ENCODE assay signal across 1 cellular context in genomic region chr20:38864662-38865061, GRCh38.
TF ChIP-seq lines count a peak whose summit lies in the region.

No MANE protein-coding gene starts in this region.

TF ChIP-seq in GM12878, 131 proteins besides CTCF, POLR2A, EP300 and RAD21:
- TF ChIP-seq, protein P1, sequence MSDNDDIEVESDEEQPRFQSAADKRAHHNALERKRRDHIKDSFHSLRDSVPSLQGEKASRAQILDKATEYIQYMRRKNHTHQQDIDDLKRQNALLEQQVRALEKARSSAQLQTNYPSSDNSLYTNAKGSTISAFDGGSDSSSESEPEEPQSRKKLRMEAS (IDR thresholded peaks at IDR 0.05; ENCODE audit: low read depth, low read length) = no peak
- TF ChIP-seq DPF2 (IDR thresholded peaks at IDR 0.05) = 0 out of 2 replicates have a peak, but pooled peaks have one; percentile 20
TF ChIP-seq in GM12878: peak in this region for 1.
